In the genomic region with DNA sequence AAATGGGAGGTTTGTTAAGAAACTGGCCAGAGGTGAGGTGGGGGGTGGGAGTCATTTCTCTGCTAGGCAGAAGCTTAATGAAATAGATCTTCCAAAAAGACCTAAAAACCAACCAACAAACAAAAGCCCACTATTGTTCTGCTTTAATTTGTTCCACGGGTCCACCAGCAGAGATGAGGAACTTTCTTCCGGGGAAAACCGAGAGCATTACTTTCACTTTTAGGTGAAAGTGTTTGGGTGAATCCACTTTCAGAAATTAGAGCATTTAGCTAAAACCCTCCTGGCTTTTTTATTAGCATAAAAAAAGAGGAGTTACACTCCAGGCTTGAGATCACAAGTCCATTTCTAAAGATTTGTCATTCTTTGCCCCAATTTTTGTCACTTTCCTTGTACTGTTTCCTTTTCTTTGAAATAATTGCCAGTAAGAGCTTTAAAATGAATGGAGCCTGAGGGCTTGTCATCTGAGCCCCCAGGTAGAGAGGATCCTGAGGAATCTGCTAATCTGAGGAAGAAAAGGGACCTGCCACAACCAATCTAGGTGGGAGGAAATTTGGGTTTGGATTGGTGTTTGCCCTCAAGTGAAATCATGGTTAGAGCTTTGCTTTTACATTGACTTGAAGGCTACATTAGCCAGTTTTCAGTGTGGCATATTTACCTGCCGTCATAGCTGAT, we compare ENCODE assay signal across 11 cellular contexts.
DNase-seq lines count a peak whose midpoint lies in the region; ATAC-seq and TF ChIP-seq lines count a peak whose summit lies in the region.
"Had no signal": no experiment of that assay in that cellular context is flagged by ENCODE, and none has a peak within 500 bp of the region (broad histone marks: within the 10 kb centered on the region; RNA-seq: fewer than 3 reads in every experiment).

No MANE protein-coding gene starts in this region.

- H3K9me3 ChIP-seq in lung (ENCODE audit: control insufficient read depth in 2 of 2, insufficient read depth in 1 of 2, low read length in 1 of 2) (no peaks in the 10 kb centered on the region), upper lobe of right lung (no peaks in the 10 kb centered on the region)

- no peak for ATAC-seq in lung (ENCODE audit: insufficient read depth, low FRiP score)
- no peak for ATAC-seq in upper lobe of right lung
- ATAC-seq in HG03045 (IDR thresholded peaks at IDR 0.05; ENCODE audit: unreplicated experiment) = no peak
- ATAC-seq: HCT116 had no signal

- H3K27ac ChIP-seq in lung (ENCODE audit: low read depth in 1 of 2, low read length in 1 of 2) = no peak overlapping the region
- H3K27ac ChIP-seq in upper lobe of right lung = no peak overlapping the region

- H3K4me3 ChIP-seq in lung = peak overlapping the region; percentile 16
- peak overlapping the region; percentile 40 for H3K4me3 ChIP-seq in upper lobe of right lung

- H3K36me3 Mint-ChIP-seq in activated naive CD4-positive, alpha-beta T cell treated with anti-CD3 and anti-CD28 coated beads, Interleukin-2, amount 10 ng/mL, durations not matched to agents 7 days and 5 days = no peaks in the 10 kb centered on the region
- H3K36me3 Mint-ChIP-seq in brain = no peaks in the 10 kb centered on the region

- H3K27me3 Mint-ChIP-seq in activated naive CD4-positive, alpha-beta T cell treated with anti-CD3 and anti-CD28 coated beads, Interleukin-2, amount 10 ng/mL, durations not matched to agents 7 days and 5 days = no peaks in the 10 kb centered on the region
- peaks cover 3% of the 10 kb centered on the region for H3K27me3 Mint-ChIP-seq in brain

- H3K9me3 Mint-ChIP-seq in activated naive CD4-positive, alpha-beta T cell treated with anti-CD3 and anti-CD28 coated beads, Interleukin-2, amount 10 ng/mL, durations not matched to agents 7 days and 5 days = peaks cover 4% of the 10 kb centered on the region
- peaks cover 0 to 5% (median 0%) of the 10 kb centered on the region in 5 experiments for H3K9me3 Mint-ChIP-seq in brain

- H3K4me1 ChIP-seq in lung (ENCODE audit: control insufficient read depth in 2 of 2, insufficient read depth in 2 of 2, low read length in 2 of 2) (no peaks in the 10 kb centered on the region), upper lobe of right lung (no peaks in the 10 kb centered on the region)

- no peaks in the 10 kb centered on the region for H3K4me1 Mint-ChIP-seq in activated naive CD4-positive, alpha-beta T cell treated with anti-CD3 and anti-CD28 coated beads, Interleukin-2, amount 10 ng/mL, durations not matched to agents 7 days and 5 days
- H3K4me1 Mint-ChIP-seq in brain = peaks cover 10% of the 10 kb centered on the region

- TF ChIP-seq CTCF in brain (conservative IDR thresholded peaks at IDR 0.05) = no peak
- no peak for TF ChIP-seq CTCF in lung (IDR thresholded peaks at IDR 0.05; ENCODE audit: control extremely low read depth, extremely low read depth)
- no peak for TF ChIP-seq CTCF in upper lobe of right lung (IDR thresholded peaks at IDR 0.05)

- H3K4me3 Mint-ChIP-seq in activated naive CD4-positive, alpha-beta T cell treated with anti-CD3 and anti-CD28 coated beads, Interleukin-2, amount 10 ng/mL, durations not matched to agents 7 days and 5 days = peak overlapping the region; percentile 38
- peak overlapping the region in 4 of 5 experiments; percentile 25 to 76 (median 52) for H3K4me3 Mint-ChIP-seq in brain

- no peak for DNase-seq in activated naive CD4-positive, alpha-beta T cell treated with anti-CD3 and anti-CD28 coated beads, Interleukin-2, amount 10 ng/mL, durations not matched to agents 7 days and 5 days
- no peak for DNase-seq in activated naive CD4-positive, alpha-beta T cell treated with Interleukin-2 at 50 U/mL for 16 hours
- DNase-seq in lung (ENCODE audit: low spot score) = no peak
- DNase-seq in upper lobe of right lung = no peak
- DNase-seq in posterior cingulate gyrus = no peak
- DNase-seq in activated T-cell treated with anti-CD3 and anti-CD28 coated beads for 4 hours = no peak
- DNase-seq: activated effector memory CD4-positive, alpha-beta T cell treated with anti-CD3 and anti-CD28 coated beads, Interleukin-2, amount 50 U/mL, for 16 hours; NCI-H774 had no signal

- no peak overlapping the region for H3K27ac Mint-ChIP-seq in activated naive CD4-positive, alpha-beta T cell treated with anti-CD3 and anti-CD28 coated beads, Interleukin-2, amount 10 ng/mL, durations not matched to agents 7 days and 5 days
- peak overlapping the region in 3 of 5 experiments; percentile 27 to 83 (median 46) for H3K27ac Mint-ChIP-seq in brain

- WGBS in lung, 2 donors = 34 to 46% methylated on average over 4 of the region's 4 CpGs

- intact Hi-C loops in upper lobe of right lung (cut with DNase I) = no loop called here
- intact Hi-C loops in posterior cingulate gyrus (cut with DNase I) = no loop called here

- no peaks in the 10 kb centered on the region for H3K27me3 ChIP-seq in lung (ENCODE audit: control insufficient read depth, insufficient read depth)
- no peaks in the 10 kb centered on the region for H3K27me3 ChIP-seq in upper lobe of right lung

- H3K36me3 ChIP-seq in lung (ENCODE audit: control insufficient read depth in 2 of 2, insufficient read depth in 2 of 2, low read length in 2 of 2) (no peaks in the 10 kb centered on the region), upper lobe of right lung (no peaks in the 10 kb centered on the region)

- CTCF ChIA-PET in activated naive CD4-positive, alpha-beta T cell treated with anti-CD3 and anti-CD28 coated beads, Interleukin-2, amount 10 ng/mL, durations not matched to agents 7 days and 5 days (lab: Charles Lee) = no interaction called here
